8 cellular contexts compared by ENCODE assay signal in the genomic region with DNA sequence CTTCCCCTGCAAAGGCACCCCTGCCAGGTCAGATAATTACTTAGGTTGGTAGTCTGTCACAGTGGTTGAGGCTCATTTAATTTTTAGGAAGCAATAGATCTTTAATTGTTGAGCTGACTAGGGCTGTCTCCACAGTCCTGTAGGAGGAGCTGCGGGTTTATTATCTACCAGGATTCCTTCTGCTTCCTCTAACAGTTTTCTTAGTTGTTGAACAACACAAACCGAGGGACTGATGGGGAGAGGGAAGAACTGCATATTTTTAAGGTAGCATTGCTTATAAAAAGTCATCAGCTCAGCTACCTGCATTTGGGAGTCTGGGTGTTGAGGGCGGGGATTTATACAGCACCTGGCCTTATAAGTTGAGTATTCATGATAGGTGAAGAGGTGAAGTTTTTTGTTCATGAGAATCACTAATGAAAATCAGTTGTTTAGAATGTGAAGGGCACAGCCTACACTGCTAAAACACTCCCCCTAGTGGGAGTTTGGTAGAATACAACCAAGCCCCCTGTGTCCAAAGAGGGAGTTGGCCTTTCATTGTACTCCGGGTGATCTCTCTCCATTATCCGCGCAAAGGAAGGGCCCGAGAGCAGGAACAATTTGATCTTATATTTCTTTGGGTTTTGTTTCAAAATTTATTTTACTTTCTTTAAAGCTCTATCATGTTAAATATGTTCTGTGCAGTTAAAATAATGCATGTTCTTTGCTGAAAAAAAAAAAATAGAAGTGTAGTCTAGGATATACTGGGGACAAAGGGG.
A peak's percentile ranks its signal among the peaks of the same experiment; 100 is the strongest.
DNase-seq lines count a peak whose midpoint lies in the region; ATAC-seq and TF ChIP-seq lines count a peak whose summit lies in the region.

No MANE protein-coding gene starts in this region.

- no peaks in the 10 kb centered on the region for H3K9me3 Mint-ChIP-seq in nephron

- DNase-seq in EH (ENCODE audit: low read depth): peak; percentile 70
- DNase-seq in NCI-H748 (lab: John Stamatoyannopoulos, UW; ENCODE audit: unreplicated experiment): peak; percentile 83
- peak; percentile 10 for DNase-seq in activated CD8-positive, alpha-beta memory T cell treated with anti-CD3 and anti-CD28 coated beads, Interleukin-2, amount 50 U/mL, for 24 hours (ENCODE audit: extremely low read depth)
- peak; percentile 70 for DNase-seq in fibroblast of mammary gland (ENCODE audit: low read depth)

- peaks cover 25% of the 10 kb centered on the region for H3K36me3 Mint-ChIP-seq in nephron (ENCODE audit: low read depth)

- no peaks in the 10 kb centered on the region for H3K27me3 Mint-ChIP-seq in nephron (ENCODE audit: low read depth)

- peak overlapping the region; percentile 81 to 86 (median 82) for H3K27ac Mint-ChIP-seq in nephron

- ATAC-seq in HG03159 (IDR thresholded peaks at IDR 0.05; ENCODE audit: unreplicated experiment) (peak; percentile 47), HG02973 (IDR thresholded peaks at IDR 0.05; ENCODE audit: unreplicated experiment) (no peak), GM19455 (IDR thresholded peaks at IDR 0.05; ENCODE audit: unreplicated experiment) (no peak)

- H3K4me1 Mint-ChIP-seq in nephron: peaks cover 45% of the 10 kb centered on the region

- H3K4me3 ChIP-seq in fibroblast of mammary gland (ENCODE audit: control insufficient read depth, low read depth, low read length): no peak overlapping the region

- TF ChIP-seq CTCF in fibroblast of mammary gland (conservative IDR thresholded peaks at IDR 0.05; ENCODE audit: control insufficient read depth, insufficient read depth, low read depth, low read length): peak; percentile 96
- peak; percentile 92 to 93 (median 93) for TF ChIP-seq CTCF in nephron (IDR thresholded peaks at IDR 0.05; ENCODE audit: unreplicated experiment in 3 of 3)

- peak overlapping the region; percentile 15 to 24 (median 24) for H3K4me3 Mint-ChIP-seq in nephron

Comparison
In these comparisons a context has a peak if more than half of its experiments do, and no peak if none do; other contexts are left out.
1. DNase-seq: peak in every context shown above with its lines; median percentile 83 in NCI-H748; 70 in EH; 70 in fibroblast of mammary gland; 10 in activated CD8-positive, alpha-beta memory T cell treated with anti-CD3 and anti-CD28 coated beads, Interleukin-2, amount 50 U/mL, for 24 hours.